ENCODE assay signal across 1 cellular context in the genomic region with DNA sequence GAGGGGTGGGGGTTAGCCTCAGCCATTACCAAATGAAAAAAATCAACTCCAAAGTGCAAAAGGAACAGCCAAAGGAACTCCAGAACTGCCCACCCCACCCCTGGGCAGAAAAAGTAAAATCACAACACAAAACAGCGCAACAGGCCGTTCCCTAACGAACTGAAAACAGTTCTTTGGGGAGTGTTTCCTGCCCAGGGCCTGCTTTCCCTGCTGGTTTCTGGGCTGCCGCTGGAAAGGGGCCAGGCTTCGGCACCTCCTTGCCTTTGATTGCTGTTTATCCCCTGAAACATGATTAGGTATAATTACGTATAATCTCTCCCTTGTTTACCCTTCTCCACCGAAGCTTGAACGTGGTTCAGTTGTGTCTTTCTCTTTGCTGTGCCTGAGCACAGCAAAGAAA.
TF ChIP-seq lines count a peak whose summit lies in the region.

No MANE protein-coding gene starts in this region.

TF ChIP-seq in H1, 55 proteins besides CTCF, POLR2A, EP300 and RAD21 (continued from another document):
- TF ChIP-seq RFX5 (IDR thresholded peaks at IDR 0.05; ENCODE audit: borderline replicate concordance, low read depth, low read length) = no peak
- TF ChIP-seq NRF1 (IDR thresholded peaks at IDR 0.05; ENCODE audit: low read depth, low read length) = no peak
- no peak for TF ChIP-seq ASH2L (IDR thresholded peaks at IDR 0.05; ENCODE audit: low read length)
- TF ChIP-seq TCF12 (IDR thresholded peaks at IDR 0.05; ENCODE audit: low read depth, low read length) = no peak
- TF ChIP-seq CTBP2 (IDR thresholded peaks at IDR 0.05; ENCODE audit: borderline replicate concordance, insufficient read depth, insufficient read length, low read length) = no peak
- no peak for TF ChIP-seq TEAD4 (IDR thresholded peaks at IDR 0.05; ENCODE audit: low read depth, low read length)
- TF ChIP-seq NANOG (IDR thresholded peaks at IDR 0.05; ENCODE audit: insufficient read depth, low read depth, low read length, poor library complexity, severe bottlenecking) = no peak
